Comparison of ENCODE assay signal across 14 cellular contexts in the genomic region with DNA sequence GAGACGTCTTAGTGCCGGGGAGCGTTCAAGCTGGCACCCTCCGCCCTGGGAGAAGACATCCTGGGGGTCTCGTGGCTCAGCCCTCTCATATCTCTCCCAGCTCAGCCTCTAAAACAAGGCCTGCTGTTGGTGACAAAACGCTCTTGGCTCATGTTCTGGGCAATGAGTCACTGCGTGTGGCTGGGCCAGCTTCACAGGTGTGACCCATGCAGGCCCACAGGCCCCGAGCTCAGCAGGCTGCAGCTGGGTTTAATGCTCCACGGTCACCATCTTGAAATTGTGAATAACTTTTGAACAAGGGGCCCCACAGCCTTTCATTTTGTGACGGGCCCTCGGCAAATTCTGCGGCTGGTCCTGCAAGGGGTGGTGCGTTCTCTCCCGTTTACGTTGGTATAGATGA. TPM values are rescaled to one million over a fixed set of nuclear protein-coding genes. Genes with fewer than 3 reads are reported as not detected.
DNase-seq lines count a peak whose midpoint lies in the region; ATAC-seq and TF ChIP-seq lines count a peak whose summit lies in the region.
"Had no signal": no experiment of that assay in that cellular context is flagged by ENCODE, and none has a peak within 500 bp of the region (broad histone marks: within the 10 kb centered on the region; RNA-seq: fewer than 3 reads in every experiment).

No MANE protein-coding gene starts in this region.

- no peaks in the 10 kb centered on the region for H3K9me3 Mint-ChIP-seq in natural killer cell
- H3K9me3 Mint-ChIP-seq: activated T-helper 17 cell treated with anti-CD3 and anti-CD28 coated beads, Interleukin-2, amount 50 U/mL, for 72 hours; immature natural killer cell had no signal

- peaks cover 4 to 20% of the 10 kb centered on the region in 2 donors for H3K27me3 Mint-ChIP-seq in natural killer cell (ENCODE audit: low read depth in 2 of 2)
- H3K27me3 Mint-ChIP-seq: activated T-helper 17 cell treated with anti-CD3 and anti-CD28 coated beads, Interleukin-2, amount 50 U/mL, for 72 hours had no signal

- no peaks in the 10 kb centered on the region for H3K4me1 ChIP-seq in vagina
- H3K4me1 ChIP-seq: upper lobe of left lung had no signal

- TF ChIP-seq CTCF in AG10803 (conservative IDR thresholded peaks at IDR 0.05; ENCODE audit: low read length) (no peak), cardiac fibroblast (IDR thresholded peaks at IDR 0.05; ENCODE audit: low read depth, low read length) (no peak), natural killer cell (IDR thresholded peaks at IDR 0.05) (no peak), vagina (IDR thresholded peaks at IDR 0.05) (no peak)

- H3K27ac ChIP-seq in vagina, result no peak overlapping the region
- H3K27ac ChIP-seq: cardiac muscle cell, upper lobe of left lung had no signal

- peaks cover 0 to 7% of the 10 kb centered on the region in 2 donors for H3K36me3 ChIP-seq in vagina
- H3K36me3 ChIP-seq: cardiac muscle cell had no signal

- H3K36me3 Mint-ChIP-seq in natural killer cell, result no peaks in the 10 kb centered on the region
- H3K36me3 Mint-ChIP-seq: immature natural killer cell had no signal

- H3K4me3 Mint-ChIP-seq in natural killer cell, result no peak overlapping the region
- H3K4me3 Mint-ChIP-seq: activated T-helper 17 cell treated with anti-CD3 and anti-CD28 coated beads, Interleukin-2, amount 50 U/mL, for 72 hours; immature natural killer cell had no signal

- no peaks in the 10 kb centered on the region for H3K4me1 Mint-ChIP-seq in natural killer cell
- H3K4me1 Mint-ChIP-seq: immature natural killer cell had no signal

- no peak overlapping the region for H3K27ac Mint-ChIP-seq in natural killer cell
- H3K27ac Mint-ChIP-seq: activated T-helper 17 cell treated with anti-CD3 and anti-CD28 coated beads, Interleukin-2, amount 50 U/mL, for 72 hours; immature natural killer cell had no signal

- ATAC-seq in natural killer cell (no peak), HG03442 (IDR thresholded peaks at IDR 0.05; ENCODE audit: unreplicated experiment) (no peak)
- ATAC-seq: activated T-helper 17 cell treated with anti-CD3 and anti-CD28 coated beads, Interleukin-2, amount 50 U/mL, for 72 hours had no signal

- intact Hi-C loops in natural killer cell (cut with micrococcal nuclease), result no loop called here
- intact Hi-C loops in vagina (cut with DNase I), result no loop called here

- no peak for TF ChIP-seq POLR2A in vagina (IDR thresholded peaks at IDR 0.05)

- H3K4me3 ChIP-seq in AG10803 (ENCODE audit: low read length) (no peak overlapping the region), cardiac fibroblast (replicated peaks in 1 of 2; ENCODE audit: low read depth in 2 of 2, low read length in 2 of 2) (no peak overlapping the region), vagina (no peak overlapping the region)
- H3K4me3 ChIP-seq: cardiac muscle cell, upper lobe of left lung had no signal

- DNase-seq in AG10803 (ENCODE audit: low read depth) (peak; percentile 48), LHCN-M2 (ENCODE audit: low read depth) (peak; percentile 56), cardiac fibroblast (ENCODE audit: low read depth in 2 of 2) (peak; percentile 11 to 76), myocyte (ENCODE audit: low read depth) (peak; percentile 88), natural killer cell (no peak), vagina (ENCODE audit: extremely low spot score in 2 of 2) (no peak)
- no peak for DNase-seq in activated CD4-positive, alpha-beta T cell treated with anti-CD3 and anti-CD28 coated beads, Interleukin-2, amount 50 U/mL, for 4 hours
- DNase-seq: erythroblast, immature natural killer cell, NCI-H1105 treated with DMSO at 0.1 percent for 48 hours, upper lobe of left lung had no signal

- H3K9me3 ChIP-seq in vagina, result no peaks in the 10 kb centered on the region
- H3K9me3 ChIP-seq: upper lobe of left lung had no signal

- H3K27me3 ChIP-seq in vagina, result no peaks in the 10 kb centered on the region
- H3K27me3 ChIP-seq: cardiac muscle cell, upper lobe of left lung had no signal

RNA-seq across cellular contexts. Expression of a gene that starts 22.4 kb away (rescaled TPM):
- total RNA-seq in LHCN-M2 (2014; rRNA removed), result 66.7 and 74.8 TPM in 2 replicates
- 25.5 TPM for polyA plus RNA-seq in LHCN-M2 (2012)
- total RNA-seq in myocyte, result 120 and 168 TPM in 2 replicates
- polyA plus RNA-seq in myocyte (2012), result 67.8 TPM
- 10 to 100 TPM; 28.5 to 35.8 (median 32.9) TPM for total RNA-seq in natural killer cell
- 34.1 TPM for total RNA-seq in vagina

RNA-seq across cellular contexts. Expression of a gene that starts 23.1 kb away (rescaled TPM):
- 113 and 123 TPM in 2 replicates for total RNA-seq in LHCN-M2 (2014; rRNA removed)
- 86.8 TPM for polyA plus RNA-seq in LHCN-M2 (2012)
- 77.9 and 86.1 TPM in 2 replicates for total RNA-seq in myocyte
- 68.0 TPM for polyA plus RNA-seq in myocyte (2012)
- 10 to 100 TPM; 86.2 to 88.6 (median 88.0) TPM for total RNA-seq in natural killer cell
- 90.1 TPM for total RNA-seq in vagina

RNA-seq across cellular contexts. Expression of a gene that starts 46.0 kb away (rescaled TPM):
- total RNA-seq in LHCN-M2 (2014; rRNA removed), result 0.71 TPM in 1 of 2 replicates, not detected in the other
- polyA plus RNA-seq in LHCN-M2 (2012), result 0.05 TPM
- 0.21 and 1.9 TPM in 2 replicates for total RNA-seq in myocyte
- polyA plus RNA-seq in myocyte (2012), result 0.47 TPM
- under 1 TPM in 2 of 3 donors, not detected in 1; 0.12 to 0.38 TPM for total RNA-seq in natural killer cell
- 30.0 TPM for total RNA-seq in vagina
- total RNA-seq: activated T-helper 17 cell treated with anti-CD3 and anti-CD28 coated beads, Interleukin-2, amount 50 U/mL, for 72 hours had no signal
- polyA plus RNA-seq: immature natural killer cell had no signal

Comparison
In these comparisons a context has a peak if more than half of its experiments do, and no peak if none do; other contexts are left out.
1. DNase-seq: peak in AG10803 (single experiment), LHCN-M2 (single experiment), cardiac fibroblast (2 of 2) and myocyte (single experiment); none in natural killer cell (single experiment), activated CD4-positive, alpha-beta T cell treated with anti-CD3 and anti-CD28 coated beads, Interleukin-2, amount 50 U/mL, for 4 hours (0 of 2) and vagina (0 of 2).
2. RNA of a gene that starts 46.0 kb away (total RNA-seq): 30.0 TPM in vagina (single experiment); 0.21 to 1.9 TPM in myocyte, 0.12 to 0.38 TPM in natural killer cell and 0.71 TPM in LHCN-M2; every median in the first group is over 10 times any median in the second.